17 cellular contexts compared by ENCODE assay signal in the genomic region with DNA sequence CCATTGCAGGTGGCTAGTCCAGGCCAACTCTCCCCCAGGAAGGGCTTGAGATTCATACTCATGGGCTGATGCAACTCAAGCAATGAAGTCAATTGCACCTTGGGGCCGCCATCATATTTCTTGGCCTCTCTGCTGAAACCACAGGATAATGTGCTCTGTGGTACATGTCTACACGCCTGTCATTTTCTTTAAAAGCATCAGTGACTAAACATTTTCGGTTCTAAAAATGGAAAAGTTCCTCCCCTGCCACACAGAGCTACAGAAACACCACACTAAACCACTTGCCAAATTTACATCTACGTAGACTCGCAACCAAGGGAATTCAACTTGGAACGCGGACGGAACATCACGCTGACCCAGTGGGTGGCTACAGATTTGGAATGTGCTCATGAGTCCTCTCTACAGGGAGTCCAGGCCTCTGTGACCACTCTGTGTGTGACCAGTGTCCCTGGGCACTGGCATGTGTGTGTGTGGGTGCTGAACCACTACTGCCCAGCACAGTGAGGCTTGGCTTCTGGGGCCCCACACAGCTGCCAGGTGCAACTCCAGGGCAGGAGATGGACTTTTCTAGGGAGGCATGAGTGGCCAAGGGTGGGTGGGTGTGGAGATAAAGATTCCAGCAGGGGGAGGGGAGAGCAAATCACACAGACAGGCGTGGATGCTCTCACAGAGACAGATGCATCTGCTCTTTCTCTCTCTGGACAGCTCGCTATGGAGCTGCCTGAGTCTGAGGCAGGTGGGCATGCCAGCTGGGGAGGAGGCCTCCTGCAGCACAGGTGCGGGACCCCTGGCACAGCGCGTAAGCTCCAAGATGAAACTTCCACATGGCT.
"Had no signal": no experiment of that assay in that cellular context is flagged by ENCODE, and none has a peak within 500 bp of the region (broad histone marks: within the 10 kb centered on the region; RNA-seq: fewer than 3 reads in every experiment).

No MANE protein-coding gene starts in this region.

- H3K4me1 Mint-ChIP-seq: activated naive CD8-positive, alpha-beta T cell treated with anti-CD3 and anti-CD28 coated beads, Interleukin-2, amount 10 ng/mL, durations not matched to agents 7 days and 5 days had no signal

- ATAC-seq: heart left ventricle, left colon, lower lobe of right lung had no signal

- H3K36me3 ChIP-seq: heart left ventricle, lower lobe of right lung, right atrium auricular region, transverse colon had no signal

- H3K36me3 Mint-ChIP-seq: activated naive CD8-positive, alpha-beta T cell treated with anti-CD3 and anti-CD28 coated beads, Interleukin-2, amount 10 ng/mL, durations not matched to agents 7 days and 5 days; mesothelial cell of epicardium had no signal

- DNase-seq: activated CD4-positive, alpha-beta T cell treated with anti-CD3 and anti-CD28 coated beads, Interleukin-2, amount 50 U/mL, for 1 hour; activated naive CD4-positive, alpha-beta T cell; activated naive CD8-positive, alpha-beta T cell treated with anti-CD3 and anti-CD28 coated beads, Interleukin-2, amount 10 ng/mL, durations not matched to agents 7 days and 5 days; activated T-cell treated with anti-CD3 and anti-CD28 coated beads for 4 hours; dermis blood vessel endothelial cell; heart left ventricle; left colon; lower lobe of right lung; stimulated activated CD4-positive, alpha-beta T cell treated with anti-CD3 and anti-CD28 coated beads, Interleukin-4, amount 100 ng/mL, for 4 hours; stimulated activated CD8-positive, alpha-beta memory T cell treated with anti-CD3 and anti-CD28 coated beads, Interleukin-4, amount 100 ng/mL, for 48 hours; stimulated activated naive CD4-positive, alpha-beta T cell treated with Interleukin-2 at 50 U/mL for 16 hours; transverse colon had no signal

- H3K27ac ChIP-seq: epithelial cell of prostate, heart left ventricle, lower lobe of right lung, right atrium auricular region, skin epidermis, transverse colon had no signal

- H3K9me3 Mint-ChIP-seq: activated naive CD8-positive, alpha-beta T cell treated with anti-CD3 and anti-CD28 coated beads, Interleukin-2, amount 10 ng/mL, durations not matched to agents 7 days and 5 days; mesothelial cell of epicardium had no signal

- H3K27ac Mint-ChIP-seq: activated naive CD8-positive, alpha-beta T cell treated with anti-CD3 and anti-CD28 coated beads, Interleukin-2, amount 10 ng/mL, durations not matched to agents 7 days and 5 days; mesothelial cell of epicardium; progenitor cell of endocrine pancreas had no signal

- H3K4me3 ChIP-seq: heart left ventricle, lower lobe of right lung, right atrium auricular region, skin epidermis, transverse colon had no signal

- H3K4me3 Mint-ChIP-seq: activated naive CD8-positive, alpha-beta T cell treated with anti-CD3 and anti-CD28 coated beads, Interleukin-2, amount 10 ng/mL, durations not matched to agents 7 days and 5 days had no signal

- H3K9me3 ChIP-seq: heart left ventricle, lower lobe of right lung, right atrium auricular region, transverse colon had no signal
